ENCODE assay signal across 27 cellular contexts in the genomic region with DNA sequence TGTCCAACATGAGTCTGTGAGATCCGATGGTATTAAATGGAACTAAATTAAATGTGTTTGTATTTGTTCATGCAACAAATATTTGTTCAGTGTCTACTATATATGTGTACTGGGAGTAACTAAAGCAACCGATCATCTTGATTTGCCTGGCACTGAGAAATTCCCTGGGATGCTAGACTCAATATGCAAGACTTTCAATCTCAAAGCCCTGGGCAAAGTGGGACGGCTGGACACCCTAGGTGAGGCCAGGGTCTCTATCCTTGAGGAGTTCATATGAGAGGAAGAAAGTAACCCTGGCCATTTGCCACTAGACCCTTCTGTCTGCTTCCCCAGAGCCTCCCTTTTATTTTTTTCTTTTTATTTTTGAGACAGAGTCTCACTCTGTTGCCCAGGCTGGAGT.
"Had no signal": no experiment of that assay in that cellular context is flagged by ENCODE, and none has a peak within 500 bp of the region (broad histone marks: within the 10 kb centered on the region; RNA-seq: fewer than 3 reads in every experiment).

No MANE protein-coding gene starts in this region.

- H3K4me3 ChIP-seq: esophagus squamous epithelium, ovary, tibial nerve had no signal

- H3K4me1 ChIP-seq: esophagus squamous epithelium, tibial nerve had no signal

- DNase-seq: activated B cell treated with CpG ODN at 0.5 μM for 24 hours; activated CD4-positive, alpha-beta T cell treated with anti-CD3 and anti-CD28 coated beads, Interleukin-2, amount 50 U/mL, for 1 hour; activated CD8-positive, alpha-beta T cell treated with anti-CD3 and anti-CD28 coated beads for 36 hours; activated effector memory CD4-positive, alpha-beta T cell treated with Interleukin-2 at 50 U/mL for 16 hours; activated naive CD4-positive, alpha-beta T cell treated with anti-CD3 and anti-CD28 coated beads for 36 hours; activated naive CD8-positive, alpha-beta T cell treated with anti-CD3 and anti-CD28 coated beads, Interleukin-2, amount 10 ng/mL, durations not matched to agents 7 days and 5 days; activated T-cell treated with anti-CD3 and anti-CD28 coated beads for 4 hours; activated T-cell treated with anti-CD3 and anti-CD28 coated beads, Interleukin-2, amount 50 U/mL, for 72 hours; brain microvascular endothelial cell; central memory CD4-positive, alpha-beta T cell; esophagus squamous epithelium; foreskin melanocyte; hippocampal formation; kidney; midbrain; retina; stimulated activated naive CD4-positive, alpha-beta T cell treated with Interleukin-2 at 50 U/mL for 16 hours had no signal

- H3K36me3 Mint-ChIP-seq: activated naive CD8-positive, alpha-beta T cell treated with anti-CD3 and anti-CD28 coated beads, Interleukin-2, amount 10 ng/mL, durations not matched to agents 7 days and 5 days; memory B cell; naive thymus-derived CD8-positive, alpha-beta T cell had no signal

- H3K27me3 ChIP-seq: brain microvascular endothelial cell, ovary, tibial nerve had no signal

- H3K9me3 Mint-ChIP-seq: activated B cell treated with CpG ODN at 0.5 μM for 24 hours; activated CD8-positive, alpha-beta T cell treated with anti-CD3 and anti-CD28 coated beads for 36 hours; activated naive CD4-positive, alpha-beta T cell treated with anti-CD3 and anti-CD28 coated beads for 36 hours; activated naive CD8-positive, alpha-beta T cell treated with anti-CD3 and anti-CD28 coated beads, Interleukin-2, amount 10 ng/mL, durations not matched to agents 7 days and 5 days; activated T-cell treated with anti-CD3 and anti-CD28 coated beads, Interleukin-2, amount 50 U/mL, for 72 hours; dendritic cell treated with granulocyte-macrophage colony-stimulating factor and Interleukin-4, amounts not matched to agents 40 ng/mL and 50 ng/mL, for 4 days; memory B cell; naive thymus-derived CD8-positive, alpha-beta T cell; T-helper 2 cell treated with Interferon-gamma antibody and Interleukin-4, amounts not matched to agents 5 μg/mL and 100 μg/mL, for 36 hours had no signal

- H3K27me3 Mint-ChIP-seq: activated CD8-positive, alpha-beta T cell treated with anti-CD3 and anti-CD28 coated beads for 36 hours had no signal

- H3K36me3 ChIP-seq: brain microvascular endothelial cell, esophagus squamous epithelium, neutrophil, ovary, tibial nerve had no signal

- H3K9me3 ChIP-seq: esophagus squamous epithelium, neutrophil, ovary, tibial nerve had no signal

- H3K4me3 Mint-ChIP-seq: activated B cell treated with CpG ODN at 0.5 μM for 24 hours; activated CD8-positive, alpha-beta T cell treated with anti-CD3 and anti-CD28 coated beads for 36 hours; activated naive CD4-positive, alpha-beta T cell treated with anti-CD3 and anti-CD28 coated beads for 36 hours; activated naive CD8-positive, alpha-beta T cell treated with anti-CD3 and anti-CD28 coated beads, Interleukin-2, amount 10 ng/mL, durations not matched to agents 7 days and 5 days; activated T-cell treated with anti-CD3 and anti-CD28 coated beads, Interleukin-2, amount 50 U/mL, for 72 hours; dendritic cell treated with granulocyte-macrophage colony-stimulating factor and Interleukin-4, amounts not matched to agents 40 ng/mL and 50 ng/mL, for 4 days; memory B cell; naive thymus-derived CD8-positive, alpha-beta T cell; T-helper 2 cell treated with Interferon-gamma antibody and Interleukin-4, amounts not matched to agents 5 μg/mL and 100 μg/mL, for 36 hours had no signal

- H3K27ac ChIP-seq: brain microvascular endothelial cell, epithelial cell of prostate, esophagus squamous epithelium, neutrophil, ovary, tibial nerve had no signal

- ATAC-seq: activated CD8-positive, alpha-beta T cell treated with anti-CD3 and anti-CD28 coated beads for 36 hours; activated T-cell treated with anti-CD3 and anti-CD28 coated beads, Interleukin-2, amount 50 U/mL, for 72 hours; left colon; naive thymus-derived CD8-positive, alpha-beta T cell had no signal

- H3K27ac Mint-ChIP-seq: activated B cell treated with CpG ODN at 0.5 μM for 24 hours; activated CD8-positive, alpha-beta T cell treated with anti-CD3 and anti-CD28 coated beads for 36 hours; activated naive CD4-positive, alpha-beta T cell treated with anti-CD3 and anti-CD28 coated beads for 36 hours; activated naive CD8-positive, alpha-beta T cell treated with anti-CD3 and anti-CD28 coated beads, Interleukin-2, amount 10 ng/mL, durations not matched to agents 7 days and 5 days; activated T-cell treated with anti-CD3 and anti-CD28 coated beads, Interleukin-2, amount 50 U/mL, for 72 hours; dendritic cell treated with granulocyte-macrophage colony-stimulating factor and Interleukin-4, amounts not matched to agents 40 ng/mL and 50 ng/mL, for 4 days; memory B cell; progenitor cell of endocrine pancreas; T-helper 2 cell treated with Interferon-gamma antibody and Interleukin-4, amounts not matched to agents 5 μg/mL and 100 μg/mL, for 36 hours had no signal

- H3K4me1 Mint-ChIP-seq: activated B cell treated with CpG ODN at 0.5 μM for 24 hours; activated naive CD8-positive, alpha-beta T cell treated with anti-CD3 and anti-CD28 coated beads, Interleukin-2, amount 10 ng/mL, durations not matched to agents 7 days and 5 days; memory B cell had no signal
